In genomic region chr1:231326248-231326647, GRCh38 we compare ENCODE assay signal across 8 cellular contexts.
"Had no signal": no experiment of that assay in that cellular context is flagged by ENCODE, and none has a peak within 500 bp of the region (broad histone marks: within the 10 kb centered on the region; RNA-seq: fewer than 3 reads in every experiment).

No MANE protein-coding gene starts in this region.

- ATAC-seq: HCT116, HepG2 had no signal

- H3K4me3 Mint-ChIP-seq: HFFc6, IgD-negative memory B cell had no signal

- H3K27ac ChIP-seq: GM23248, HL-60 had no signal

- FAIRE-seq: HepG2 had no signal

- H3K9me3 Mint-ChIP-seq: HFFc6, IgD-negative memory B cell had no signal

- DNase-seq: GM23248, GOT3, H7, HFFc6 had no signal

- H3K27ac Mint-ChIP-seq: HFFc6, IgD-negative memory B cell had no signal

- H3K27me3 Mint-ChIP-seq: IgD-negative memory B cell had no signal
